In genomic region chr4:156751486-156751885, GRCh38 we compare ENCODE assay signal across 20 cellular contexts.
DNase-seq lines count a peak whose midpoint lies in the region; ATAC-seq and TF ChIP-seq lines count a peak whose summit lies in the region.
"Had no signal": no experiment of that assay in that cellular context is flagged by ENCODE, and none has a peak within 500 bp of the region (broad histone marks: within the 10 kb centered on the region; RNA-seq: fewer than 3 reads in every experiment).

No MANE protein-coding gene starts in this region.

- peak; percentile 77 for DNase-seq in AG10803 (ENCODE audit: low read depth)
- DNase-seq in HT1080 (ENCODE audit: low read depth), result peak; percentile 73
- peak; percentile 20 for DNase-seq in brain microvascular endothelial cell
- peak; percentile 43 for DNase-seq in kidney tubule cell (ENCODE audit: low spot score)
- no peak for DNase-seq in activated CD4-positive, alpha-beta T cell treated with anti-CD3 and anti-CD28 coated beads for 4 hours
- DNase-seq: activated CD4-positive, alpha-beta T cell treated with anti-CD3 and anti-CD28 coated beads, Interleukin-2, amount 50 U/mL, for 48 hours; activated naive CD8-positive, alpha-beta T cell treated with anti-CD3 and anti-CD28 coated beads for 36 hours; activated T-cell treated with anti-CD3 and anti-CD28 coated beads, Interleukin-2, amount 50 U/mL, for 4 hours; cerebellar nuclear complex; GF-D8; kidney; mucosa of descending colon; NCI-H187 treated with DMSO at 0.1 percent for 48 hours; spleen; stimulated activated naive CD4-positive, alpha-beta T cell treated with Interleukin-2 at 50 U/mL for 16 hours; upper lobe of right lung had no signal

- ATAC-seq in HG03095 (IDR thresholded peaks at IDR 0.05; ENCODE audit: unreplicated experiment) (no peak), esophagus mucosa (no peak), GM19324 (IDR thresholded peaks at IDR 0.05; ENCODE audit: low FRiP score, unreplicated experiment) (no peak)
- ATAC-seq: activated T-cell treated with anti-CD3 and anti-CD28 coated beads, Interleukin-2, amount 50 U/mL, for 4 hours; mucosa of descending colon; upper lobe of right lung had no signal

- H3K4me3 ChIP-seq in AG10803 (ENCODE audit: low read length), result no peak overlapping the region
- no peak overlapping the region for H3K4me3 ChIP-seq in brain microvascular endothelial cell (ENCODE audit: low read depth, low read length)
- H3K4me3 ChIP-seq: mucosa of descending colon, spleen, upper lobe of right lung had no signal

- TF ChIP-seq CTCF in AG10803 (conservative IDR thresholded peaks at IDR 0.05; ENCODE audit: low read length), result no peak
- no peak for TF ChIP-seq CTCF in brain microvascular endothelial cell (IDR thresholded peaks at IDR 0.05; ENCODE audit: low read depth, low read length, missing control alignments)

- H3K36me3 ChIP-seq in brain microvascular endothelial cell (replicated peaks), result no peaks in the 10 kb centered on the region
- H3K36me3 ChIP-seq: spleen, upper lobe of right lung had no signal

- H3K27me3 ChIP-seq in brain microvascular endothelial cell (replicated peaks), result no peaks in the 10 kb centered on the region
- H3K27me3 ChIP-seq: spleen, upper lobe of right lung had no signal

- H3K27ac ChIP-seq in brain microvascular endothelial cell, result no peak overlapping the region
- H3K27ac ChIP-seq: parathyroid adenoma, spleen, upper lobe of right lung had no signal

- in situ Hi-C loops in brain microvascular endothelial cell (cut with HindIII; ENCODE audit: low pct_ligation_motif_present, low sequenced_read_pairs), result no loop called here

Comparison
In these comparisons a context has a peak if more than half of its experiments do, and no peak if none do; other contexts are left out.
1. DNase-seq: peak in AG10803 (single experiment), HT1080 (single experiment), brain microvascular endothelial cell (single experiment) and kidney tubule cell (single experiment); none in activated CD4-positive, alpha-beta T cell treated with anti-CD3 and anti-CD28 coated beads for 4 hours (0 of 2).